10 cellular contexts compared by ENCODE assay signal in the genomic region with DNA sequence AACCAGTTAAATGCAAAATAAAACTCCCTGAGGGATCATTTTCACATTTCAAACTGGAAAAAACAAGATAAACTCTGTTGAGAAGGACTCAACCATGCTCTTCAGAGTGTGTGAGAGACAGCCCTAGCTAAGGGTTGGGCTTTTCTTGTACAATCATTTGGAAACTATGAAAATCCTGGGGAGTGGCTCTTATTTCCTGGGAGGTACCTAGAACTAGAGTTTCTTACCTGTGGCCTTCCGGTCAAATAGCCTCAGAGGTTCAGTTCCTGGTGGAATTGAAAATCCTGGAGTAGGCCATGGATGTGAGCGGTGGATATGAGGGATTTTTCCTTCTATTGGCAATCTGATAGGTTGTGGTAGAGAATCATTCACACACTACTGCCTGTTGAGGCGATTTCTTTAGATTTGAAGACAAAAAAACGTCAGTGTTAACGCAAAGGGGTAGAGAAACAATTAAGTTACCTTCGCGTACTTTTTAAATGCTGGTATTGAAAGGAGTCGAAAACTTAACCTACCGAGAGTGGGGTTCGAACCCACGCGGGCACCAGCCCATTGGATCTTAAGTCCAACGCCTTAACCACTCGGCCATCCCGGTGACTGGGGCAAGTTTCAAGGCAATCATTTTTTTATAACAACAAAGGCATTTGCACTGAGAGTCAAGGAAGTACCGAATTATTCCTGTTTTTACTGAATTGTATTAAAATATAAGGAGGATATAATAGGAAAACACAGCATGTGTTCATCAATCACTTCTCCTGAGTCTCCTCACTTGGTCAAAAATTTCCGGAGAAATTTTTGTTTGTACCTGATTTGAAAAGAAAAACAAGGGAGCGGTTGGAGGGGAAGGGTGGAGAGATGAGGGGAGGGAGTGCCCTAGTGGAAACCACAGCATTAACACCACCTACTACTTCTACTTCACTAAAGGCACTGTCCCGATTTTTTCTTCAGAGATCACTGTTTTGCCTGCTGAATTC.
DNase-seq lines count a peak whose midpoint lies in the region; ATAC-seq and TF ChIP-seq lines count a peak whose summit lies in the region.
"Had no signal": no experiment of that assay in that cellular context is flagged by ENCODE, and none has a peak within 500 bp of the region (broad histone marks: within the 10 kb centered on the region; RNA-seq: fewer than 3 reads in every experiment).

No MANE protein-coding gene starts in this region.

- peaks cover 6% of the 10 kb centered on the region for H3K27me3 Mint-ChIP-seq in mesothelial cell of epicardium (ENCODE audit: low read depth)

- H3K27ac Mint-ChIP-seq in mesothelial cell of epicardium: no peak overlapping the region

- H3K36me3 ChIP-seq in HUES64 (ENCODE audit: insufficient read depth, low read length) (no peaks in the 10 kb centered on the region), mammary epithelial cell (ENCODE audit: insufficient read depth, low read length) (no peaks in the 10 kb centered on the region)

- no peaks in the 10 kb centered on the region for H3K4me1 ChIP-seq in HUES64 (ENCODE audit: insufficient read depth, low read length)
- peaks cover 9% of the 10 kb centered on the region for H3K4me1 ChIP-seq in mammary epithelial cell (ENCODE audit: insufficient read depth, low read length)

- H3K4me3 Mint-ChIP-seq in mesothelial cell of epicardium: peak overlapping the region; percentile 61

- H3K79me2 ChIP-seq in mammary epithelial cell (ENCODE audit: insufficient read depth, low read length): no peaks in the 10 kb centered on the region

- H3K4me2 ChIP-seq in mammary epithelial cell (ENCODE audit: insufficient read depth, low read depth, low read length): peak overlapping the region; percentile 44

- H3K4me3 ChIP-seq in HUES64 (ENCODE audit: low read length): peak overlapping the region; percentile 79
- H3K4me3 ChIP-seq in mammary epithelial cell (replicated peaks in 1 of 3; ENCODE audit: insufficient read depth in 1 of 3, low read depth in 2 of 3, low read length in 3 of 3): no peak overlapping the region

- peak overlapping the region; percentile 74 for H2AFZ ChIP-seq in mammary epithelial cell (ENCODE audit: low read depth, low read length)

- H3K27ac ChIP-seq in HUES64 (ENCODE audit: low read depth, low read length) (no peak overlapping the region), mammary epithelial cell (ENCODE audit: insufficient read depth, low read depth, low read length) (peak overlapping the region; percentile 41)
- H3K27ac ChIP-seq: VCaP had no signal

- BruUV-seq in mammary epithelial cell (replicated peaks; lab: Mats Ljungman, UMichigan): TSS peak; percentile 95

- 12% methylated on average over 19 of the region's 19 CpGs for WGBS in HUES64
- WGBS in mammary epithelial cell (ENCODE audit: low coverage, missing lambda C conversion rate): 67% methylated on average over 18 of the region's 19 CpGs

- 0 out of 2 replicates have a peak, but pooled peaks cover 4% of the 10 kb centered on the region for H3K27me3 ChIP-seq in HUES64 (ENCODE audit: insufficient read depth, low read length)
- no peaks in the 10 kb centered on the region for H3K27me3 ChIP-seq in mammary epithelial cell (ENCODE audit: insufficient read depth, low read length)

- H3K9me3 Mint-ChIP-seq in mesothelial cell of epicardium: no peaks in the 10 kb centered on the region

- no peaks in the 10 kb centered on the region for H4K20me1 ChIP-seq in mammary epithelial cell (ENCODE audit: insufficient read depth, low read length)

- intact Hi-C loops in mammary epithelial cell (cut with micrococcal nuclease): loop anchor here (2.0 kb wide), 1 partner anchor 32 kb away; no protein-coding TSS in a partner anchor

- no peaks in the 10 kb centered on the region for H3K36me3 Mint-ChIP-seq in mesothelial cell of epicardium

- dilution Hi-C loops in mammary epithelial cell (cut with HindIII; ENCODE audit: low sequenced_read_pairs): no loop called here

- no peaks in the 10 kb centered on the region for H3K9me3 ChIP-seq in HUES64 (ENCODE audit: insufficient read depth, low read depth, low read length)
- no peaks in the 10 kb centered on the region for H3K9me3 ChIP-seq in mammary epithelial cell (replicated peaks; ENCODE audit: insufficient read depth, low read length)

- peaks cover 10% of the 10 kb centered on the region for H3K4me1 Mint-ChIP-seq in mesothelial cell of epicardium

- H3K9ac ChIP-seq in HUES64 (ENCODE audit: low read depth, low read length) (peak overlapping the region; percentile 35; the same call in 1 of the 2 replicates), mammary epithelial cell (ENCODE audit: insufficient read depth, low read length) (no peak overlapping the region)

- in situ Hi-C loops in mammary epithelial cell (cut with MboI; ENCODE audit: low sequenced_read_pairs in 2 of 2): no loop called here

- TF ChIP-seq CTCF in mammary epithelial cell (conservative IDR thresholded peaks at IDR 0.05 in 1 of 2, IDR thresholded peaks at IDR 0.05 in 1 of 2; ENCODE audit: extremely low read depth in 1 of 2, insufficient read depth in 1 of 2, low read depth in 1 of 2, low read length in 2 of 2) (no peak), mesothelial cell of epicardium (IDR thresholded peaks at IDR 0.05; ENCODE audit: unreplicated experiment) (no peak)

- ATAC-seq in HG03442 (IDR thresholded peaks at IDR 0.05; ENCODE audit: unreplicated experiment): no peak
- no peak for ATAC-seq in HG03045 (IDR thresholded peaks at IDR 0.05; ENCODE audit: unreplicated experiment)
- no peak for ATAC-seq in HG03196 (IDR thresholded peaks at IDR 0.05; ENCODE audit: unreplicated experiment)

- CTCF ChIA-PET in mammary epithelial cell (lab: Charles Lee; ENCODE audit: low non-redundant PET): interaction anchor here (0.5 to 0.6 kb wide), 2 partner anchors 51 to 189 kb away, joined by 3 to 4 read pairs; no protein-coding TSS in a partner anchor

- DNase-seq in NCI-H2171 treated with DMSO at 0.1 percent for 48 hours (lab: John Stamatoyannopoulos, UW): peak; percentile 13
- DNase-seq in NCI-H2171 (lab: John Stamatoyannopoulos, UW): no peak
- peak; percentile 73 for DNase-seq in mammary epithelial cell
- no peak for DNase-seq in mesothelial cell of epicardium (ENCODE audit: low spot score in 2 of 2, unreplicated experiment in 2 of 2)
- DNase-seq: Kasumi-1 had no signal

Comparison
In these comparisons a context has a peak if more than half of its experiments do, and no peak if none do; other contexts are left out.
1. DNase-seq: peak in NCI-H2171 treated with DMSO at 0.1 percent for 48 hours (single experiment) and mammary epithelial cell (single experiment); none in NCI-H2171 (single experiment) and mesothelial cell of epicardium (0 of 2).